Comparison of ENCODE assay signal across 1 cellular context in the genomic region with DNA sequence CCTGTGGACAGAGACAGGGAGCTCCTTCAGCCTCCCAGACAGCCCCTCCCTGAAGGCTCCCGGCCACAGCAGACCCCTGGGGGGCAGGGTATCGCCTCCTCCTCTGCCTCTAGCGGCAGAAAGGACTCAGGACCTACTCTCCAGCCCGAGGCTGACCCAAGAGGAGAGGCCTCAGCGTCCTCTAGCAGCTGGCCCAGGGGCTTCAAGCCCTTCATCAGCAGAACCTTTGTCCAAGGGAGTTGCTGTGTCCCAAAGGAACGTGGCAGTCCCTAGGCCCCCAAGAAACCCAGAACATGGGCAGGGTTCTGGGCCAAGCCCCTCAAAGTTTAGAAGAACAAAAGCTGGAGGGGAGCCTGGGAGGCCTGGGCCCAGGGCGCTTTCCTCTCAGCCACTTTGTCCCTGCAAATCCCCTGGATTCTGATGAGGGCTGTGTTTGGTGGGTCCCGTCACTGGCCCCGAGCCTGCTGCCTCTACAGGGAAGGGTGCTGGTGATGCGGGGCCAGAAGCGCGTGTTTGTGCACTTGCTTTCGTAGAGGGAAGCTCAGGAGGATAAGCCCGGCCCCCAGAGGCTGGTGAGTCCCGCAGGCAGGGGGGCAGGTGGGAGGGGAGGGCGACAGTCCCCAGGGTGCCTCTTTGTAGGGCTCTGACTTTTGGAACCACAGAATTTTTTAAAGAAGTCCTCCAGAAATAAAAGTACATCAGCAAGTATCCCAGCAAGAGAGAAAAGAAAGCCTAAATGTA.
A peak's percentile ranks its signal among the peaks of the same experiment; 100 is the strongest.
TF ChIP-seq lines count a peak whose summit lies in the region.

No MANE protein-coding gene starts in this region.

TF ChIP-seq in HepG2, 621 proteins besides CTCF, POLR2A, EP300 and RAD21 (continues in another document):
- TF ChIP-seq, protein P1, sequence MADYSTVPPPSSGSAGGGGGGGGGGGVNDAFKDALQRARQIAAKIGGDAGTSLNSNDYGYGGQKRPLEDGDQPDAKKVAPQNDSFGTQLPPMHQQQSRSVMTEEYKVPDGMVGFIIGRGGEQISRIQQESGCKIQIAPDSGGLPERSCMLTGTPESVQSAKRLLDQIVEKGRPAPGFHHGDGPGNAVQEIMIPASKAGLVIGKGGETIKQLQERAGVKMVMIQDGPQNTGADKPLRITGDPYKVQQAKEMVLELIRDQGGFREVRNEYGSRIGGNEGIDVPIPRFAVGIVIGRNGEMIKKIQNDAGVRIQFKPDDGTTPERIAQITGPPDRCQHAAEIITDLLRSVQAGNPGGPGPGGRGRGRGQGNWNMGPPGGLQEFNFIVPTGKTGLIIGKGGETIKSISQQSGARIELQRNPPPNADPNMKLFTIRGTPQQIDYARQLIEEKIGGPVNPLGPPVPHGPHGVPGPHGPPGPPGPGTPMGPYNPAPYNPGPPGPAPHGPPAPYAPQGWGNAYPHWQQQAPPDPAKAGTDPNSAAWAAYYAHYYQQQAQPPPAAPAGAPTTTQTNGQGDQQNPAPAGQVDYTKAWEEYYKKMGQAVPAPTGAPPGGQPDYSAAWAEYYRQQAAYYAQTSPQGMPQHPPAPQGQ (CRISPR knock-in tag; IDR thresholded peaks at IDR 0.05; ENCODE audit: borderline replicate concordance) = no peak
- TF ChIP-seq ESRRA (CRISPR knock-in tag; IDR thresholded peaks at IDR 0.05; ENCODE audit: low read depth) = no peak
- TF ChIP-seq, protein P2, sequence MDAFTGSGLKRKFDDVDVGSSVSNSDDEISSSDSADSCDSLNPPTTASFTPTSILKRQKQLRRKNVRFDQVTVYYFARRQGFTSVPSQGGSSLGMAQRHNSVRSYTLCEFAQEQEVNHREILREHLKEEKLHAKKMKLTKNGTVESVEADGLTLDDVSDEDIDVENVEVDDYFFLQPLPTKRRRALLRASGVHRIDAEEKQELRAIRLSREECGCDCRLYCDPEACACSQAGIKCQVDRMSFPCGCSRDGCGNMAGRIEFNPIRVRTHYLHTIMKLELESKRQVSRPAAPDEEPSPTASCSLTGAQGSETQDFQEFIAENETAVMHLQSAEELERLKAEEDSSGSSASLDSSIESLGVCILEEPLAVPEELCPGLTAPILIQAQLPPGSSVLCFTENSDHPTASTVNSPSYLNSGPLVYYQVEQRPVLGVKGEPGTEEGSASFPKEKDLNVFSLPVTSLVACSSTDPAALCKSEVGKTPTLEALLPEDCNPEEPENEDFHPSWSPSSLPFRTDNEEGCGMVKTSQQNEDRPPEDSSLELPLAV (CRISPR knock-in tag; conservative IDR thresholded peaks at IDR 0.05; ENCODE audit: low read depth) = no peak
- TF ChIP-seq, protein P3, sequence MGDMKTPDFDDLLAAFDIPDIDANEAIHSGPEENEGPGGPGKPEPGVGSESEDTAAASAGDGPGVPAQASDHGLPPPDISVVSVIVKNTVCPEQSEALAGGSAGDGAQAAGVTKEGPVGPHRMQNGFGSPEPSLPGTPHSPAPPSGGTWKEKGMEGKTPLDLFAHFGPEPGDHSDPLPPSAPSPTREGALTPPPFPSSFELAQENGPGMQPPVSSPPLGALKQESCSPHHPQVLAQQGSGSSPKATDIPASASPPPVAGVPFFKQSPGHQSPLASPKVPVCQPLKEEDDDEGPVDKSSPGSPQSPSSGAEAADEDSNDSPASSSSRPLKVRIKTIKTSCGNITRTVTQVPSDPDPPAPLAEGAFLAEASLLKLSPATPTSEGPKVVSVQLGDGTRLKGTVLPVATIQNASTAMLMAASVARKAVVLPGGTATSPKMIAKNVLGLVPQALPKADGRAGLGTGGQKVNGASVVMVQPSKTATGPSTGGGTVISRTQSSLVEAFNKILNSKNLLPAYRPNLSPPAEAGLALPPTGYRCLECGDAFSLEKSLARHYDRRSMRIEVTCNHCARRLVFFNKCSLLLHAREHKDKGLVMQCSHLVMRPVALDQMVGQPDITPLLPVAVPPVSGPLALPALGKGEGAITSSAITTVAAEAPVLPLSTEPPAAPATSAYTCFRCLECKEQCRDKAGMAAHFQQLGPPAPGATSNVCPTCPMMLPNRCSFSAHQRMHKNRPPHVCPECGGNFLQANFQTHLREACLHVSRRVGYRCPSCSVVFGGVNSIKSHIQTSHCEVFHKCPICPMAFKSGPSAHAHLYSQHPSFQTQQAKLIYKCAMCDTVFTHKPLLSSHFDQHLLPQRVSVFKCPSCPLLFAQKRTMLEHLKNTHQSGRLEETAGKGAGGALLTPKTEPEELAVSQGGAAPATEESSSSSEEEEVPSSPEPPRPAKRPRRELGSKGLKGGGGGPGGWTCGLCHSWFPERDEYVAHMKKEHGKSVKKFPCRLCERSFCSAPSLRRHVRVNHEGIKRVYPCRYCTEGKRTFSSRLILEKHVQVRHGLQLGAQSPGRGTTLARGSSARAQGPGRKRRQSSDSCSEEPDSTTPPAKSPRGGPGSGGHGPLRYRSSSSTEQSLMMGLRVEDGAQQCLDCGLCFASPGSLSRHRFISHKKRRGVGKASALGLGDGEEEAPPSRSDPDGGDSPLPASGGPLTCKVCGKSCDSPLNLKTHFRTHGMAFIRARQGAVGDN (CRISPR knock-in tag; IDR thresholded peaks at IDR 0.05) = peak; percentile 83
- no peak; the same call in 1 of the 2 replicates for TF ChIP-seq SMAD3 (CRISPR knock-in tag; IDR thresholded peaks at IDR 0.05)
- no peak for TF ChIP-seq ONECUT2 (CRISPR knock-in tag; IDR thresholded peaks at IDR 0.05)
- TF ChIP-seq, protein P4, sequence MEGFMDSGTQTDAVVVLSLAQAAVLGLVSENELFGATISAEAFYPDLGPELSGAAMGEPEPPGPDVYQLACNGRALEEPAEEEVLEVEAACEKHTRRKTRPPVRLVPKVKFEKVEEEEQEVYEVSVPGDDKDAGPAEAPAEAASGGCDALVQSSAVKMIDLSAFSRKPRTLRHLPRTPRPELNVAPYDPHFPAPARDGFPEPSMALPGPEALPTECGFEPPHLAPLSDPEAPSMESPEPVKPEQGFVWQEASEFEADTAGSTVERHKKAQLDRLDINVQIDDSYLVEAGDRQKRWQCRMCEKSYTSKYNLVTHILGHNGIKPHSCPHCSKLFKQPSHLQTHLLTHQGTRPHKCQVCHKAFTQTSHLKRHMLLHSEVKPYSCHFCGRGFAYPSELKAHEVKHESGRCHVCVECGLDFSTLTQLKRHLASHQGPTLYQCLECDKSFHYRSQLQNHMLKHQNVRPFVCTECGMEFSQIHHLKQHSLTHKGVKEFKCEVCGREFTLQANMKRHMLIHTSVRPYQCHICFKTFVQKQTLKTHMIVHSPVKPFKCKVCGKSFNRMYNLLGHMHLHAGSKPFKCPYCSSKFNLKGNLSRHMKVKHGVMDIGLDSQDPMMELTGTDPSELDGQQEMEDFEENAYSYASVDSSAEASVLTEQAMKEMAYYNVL (CRISPR knock-in tag; IDR thresholded peaks at IDR 0.05; ENCODE audit: borderline replicate concordance) = no peak
- no peak for TF ChIP-seq ZNF292 (CRISPR knock-in tag; IDR thresholded peaks at IDR 0.05; ENCODE audit: borderline replicate concordance, low read depth)
- no peak for TF ChIP-seq ADNP (CRISPR knock-in tag; IDR thresholded peaks at IDR 0.05)
- no peak for TF ChIP-seq GATAD1 (CRISPR knock-in tag; IDR thresholded peaks at IDR 0.05)
- TF ChIP-seq, protein P5, sequence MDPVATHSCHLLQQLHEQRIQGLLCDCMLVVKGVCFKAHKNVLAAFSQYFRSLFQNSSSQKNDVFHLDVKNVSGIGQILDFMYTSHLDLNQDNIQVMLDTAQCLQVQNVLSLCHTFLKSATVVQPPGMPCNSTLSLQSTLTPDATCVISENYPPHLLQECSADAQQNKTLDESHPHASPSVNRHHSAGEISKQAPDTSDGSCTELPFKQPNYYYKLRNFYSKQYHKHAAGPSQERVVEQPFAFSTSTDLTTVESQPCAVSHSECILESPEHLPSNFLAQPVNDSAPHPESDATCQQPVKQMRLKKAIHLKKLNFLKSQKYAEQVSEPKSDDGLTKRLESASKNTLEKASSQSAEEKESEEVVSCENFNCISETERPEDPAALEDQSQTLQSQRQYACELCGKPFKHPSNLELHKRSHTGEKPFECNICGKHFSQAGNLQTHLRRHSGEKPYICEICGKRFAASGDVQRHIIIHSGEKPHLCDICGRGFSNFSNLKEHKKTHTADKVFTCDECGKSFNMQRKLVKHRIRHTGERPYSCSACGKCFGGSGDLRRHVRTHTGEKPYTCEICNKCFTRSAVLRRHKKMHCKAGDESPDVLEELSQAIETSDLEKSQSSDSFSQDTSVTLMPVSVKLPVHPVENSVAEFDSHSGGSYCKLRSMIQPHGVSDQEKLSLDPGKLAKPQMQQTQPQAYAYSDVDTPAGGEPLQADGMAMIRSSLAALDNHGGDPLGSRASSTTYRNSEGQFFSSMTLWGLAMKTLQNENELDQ (CRISPR knock-in tag; IDR thresholded peaks at IDR 0.05; ENCODE audit: borderline replicate concordance) = no peak
- TF ChIP-seq ZZZ3 (CRISPR knock-in tag; IDR thresholded peaks at IDR 0.05; ENCODE audit: borderline replicate concordance) = peak; percentile 48; the same call in 1 of the 2 replicates
- TF ChIP-seq, protein P6, sequence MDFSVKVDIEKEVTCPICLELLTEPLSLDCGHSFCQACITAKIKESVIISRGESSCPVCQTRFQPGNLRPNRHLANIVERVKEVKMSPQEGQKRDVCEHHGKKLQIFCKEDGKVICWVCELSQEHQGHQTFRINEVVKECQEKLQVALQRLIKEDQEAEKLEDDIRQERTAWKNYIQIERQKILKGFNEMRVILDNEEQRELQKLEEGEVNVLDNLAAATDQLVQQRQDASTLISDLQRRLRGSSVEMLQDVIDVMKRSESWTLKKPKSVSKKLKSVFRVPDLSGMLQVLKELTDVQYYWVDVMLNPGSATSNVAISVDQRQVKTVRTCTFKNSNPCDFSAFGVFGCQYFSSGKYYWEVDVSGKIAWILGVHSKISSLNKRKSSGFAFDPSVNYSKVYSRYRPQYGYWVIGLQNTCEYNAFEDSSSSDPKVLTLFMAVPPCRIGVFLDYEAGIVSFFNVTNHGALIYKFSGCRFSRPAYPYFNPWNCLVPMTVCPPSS (IDR thresholded peaks at IDR 0.05) = no peak
- TF ChIP-seq PHF21A (CRISPR knock-in tag; IDR thresholded peaks at IDR 0.05) = 0 out of 2 replicates have a peak, but pooled peaks have one; percentile 31
- TF ChIP-seq, protein P7, sequence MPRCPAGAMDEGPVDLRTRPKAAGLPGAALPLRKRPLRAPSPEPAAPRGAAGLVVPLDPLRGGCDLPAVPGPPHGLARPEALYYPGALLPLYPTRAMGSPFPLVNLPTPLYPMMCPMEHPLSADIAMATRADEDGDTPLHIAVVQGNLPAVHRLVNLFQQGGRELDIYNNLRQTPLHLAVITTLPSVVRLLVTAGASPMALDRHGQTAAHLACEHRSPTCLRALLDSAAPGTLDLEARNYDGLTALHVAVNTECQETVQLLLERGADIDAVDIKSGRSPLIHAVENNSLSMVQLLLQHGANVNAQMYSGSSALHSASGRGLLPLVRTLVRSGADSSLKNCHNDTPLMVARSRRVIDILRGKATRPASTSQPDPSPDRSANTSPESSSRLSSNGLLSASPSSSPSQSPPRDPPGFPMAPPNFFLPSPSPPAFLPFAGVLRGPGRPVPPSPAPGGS (CRISPR knock-in tag; IDR thresholded peaks at IDR 0.05) = no peak
- no peak for TF ChIP-seq MAFK (conservative IDR thresholded peaks at IDR 0.05 in 1 of 2, IDR thresholded peaks at IDR 0.05 in 1 of 2; ENCODE audit: low read length in 2 of 2)
- no peak for TF ChIP-seq CAMTA2 (CRISPR knock-in tag; IDR thresholded peaks at IDR 0.05; ENCODE audit: borderline replicate concordance)
- TF ChIP-seq, protein P8, sequence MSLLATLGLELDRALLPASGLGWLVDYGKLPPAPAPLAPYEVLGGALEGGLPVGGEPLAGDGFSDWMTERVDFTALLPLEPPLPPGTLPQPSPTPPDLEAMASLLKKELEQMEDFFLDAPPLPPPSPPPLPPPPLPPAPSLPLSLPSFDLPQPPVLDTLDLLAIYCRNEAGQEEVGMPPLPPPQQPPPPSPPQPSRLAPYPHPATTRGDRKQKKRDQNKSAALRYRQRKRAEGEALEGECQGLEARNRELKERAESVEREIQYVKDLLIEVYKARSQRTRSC (CRISPR knock-in tag; IDR thresholded peaks at IDR 0.05; ENCODE audit: low read depth) = peak; percentile 47; the same call in 1 of the 2 replicates
- TF ChIP-seq, protein P9, sequence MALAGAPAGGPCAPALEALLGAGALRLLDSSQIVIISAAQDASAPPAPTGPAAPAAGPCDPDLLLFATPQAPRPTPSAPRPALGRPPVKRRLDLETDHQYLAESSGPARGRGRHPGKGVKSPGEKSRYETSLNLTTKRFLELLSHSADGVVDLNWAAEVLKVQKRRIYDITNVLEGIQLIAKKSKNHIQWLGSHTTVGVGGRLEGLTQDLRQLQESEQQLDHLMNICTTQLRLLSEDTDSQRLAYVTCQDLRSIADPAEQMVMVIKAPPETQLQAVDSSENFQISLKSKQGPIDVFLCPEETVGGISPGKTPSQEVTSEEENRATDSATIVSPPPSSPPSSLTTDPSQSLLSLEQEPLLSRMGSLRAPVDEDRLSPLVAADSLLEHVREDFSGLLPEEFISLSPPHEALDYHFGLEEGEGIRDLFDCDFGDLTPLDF (CRISPR knock-in tag; IDR thresholded peaks at IDR 0.05) = no peak
- no peak for TF ChIP-seq ZNF713 (CRISPR knock-in tag; IDR thresholded peaks at IDR 0.05)
- TF ChIP-seq, protein P10, sequence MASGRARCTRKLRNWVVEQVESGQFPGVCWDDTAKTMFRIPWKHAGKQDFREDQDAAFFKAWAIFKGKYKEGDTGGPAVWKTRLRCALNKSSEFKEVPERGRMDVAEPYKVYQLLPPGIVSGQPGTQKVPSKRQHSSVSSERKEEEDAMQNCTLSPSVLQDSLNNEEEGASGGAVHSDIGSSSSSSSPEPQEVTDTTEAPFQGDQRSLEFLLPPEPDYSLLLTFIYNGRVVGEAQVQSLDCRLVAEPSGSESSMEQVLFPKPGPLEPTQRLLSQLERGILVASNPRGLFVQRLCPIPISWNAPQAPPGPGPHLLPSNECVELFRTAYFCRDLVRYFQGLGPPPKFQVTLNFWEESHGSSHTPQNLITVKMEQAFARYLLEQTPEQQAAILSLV (CRISPR knock-in tag; IDR thresholded peaks at IDR 0.05; ENCODE audit: borderline replicate concordance) = 0 out of 2 replicates have a peak, but pooled peaks have one; percentile 16
- TF ChIP-seq, protein P11, sequence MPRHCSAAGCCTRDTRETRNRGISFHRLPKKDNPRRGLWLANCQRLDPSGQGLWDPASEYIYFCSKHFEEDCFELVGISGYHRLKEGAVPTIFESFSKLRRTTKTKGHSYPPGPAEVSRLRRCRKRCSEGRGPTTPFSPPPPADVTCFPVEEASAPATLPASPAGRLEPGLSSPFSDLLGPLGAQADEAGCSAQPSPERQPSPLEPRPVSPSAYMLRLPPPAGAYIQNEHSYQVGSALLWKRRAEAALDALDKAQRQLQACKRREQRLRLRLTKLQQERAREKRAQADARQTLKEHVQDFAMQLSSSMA (CRISPR knock-in tag; IDR thresholded peaks at IDR 0.05) = no peak
